Comparison of ENCODE assay signal across 8 cellular contexts in the genomic region with DNA sequence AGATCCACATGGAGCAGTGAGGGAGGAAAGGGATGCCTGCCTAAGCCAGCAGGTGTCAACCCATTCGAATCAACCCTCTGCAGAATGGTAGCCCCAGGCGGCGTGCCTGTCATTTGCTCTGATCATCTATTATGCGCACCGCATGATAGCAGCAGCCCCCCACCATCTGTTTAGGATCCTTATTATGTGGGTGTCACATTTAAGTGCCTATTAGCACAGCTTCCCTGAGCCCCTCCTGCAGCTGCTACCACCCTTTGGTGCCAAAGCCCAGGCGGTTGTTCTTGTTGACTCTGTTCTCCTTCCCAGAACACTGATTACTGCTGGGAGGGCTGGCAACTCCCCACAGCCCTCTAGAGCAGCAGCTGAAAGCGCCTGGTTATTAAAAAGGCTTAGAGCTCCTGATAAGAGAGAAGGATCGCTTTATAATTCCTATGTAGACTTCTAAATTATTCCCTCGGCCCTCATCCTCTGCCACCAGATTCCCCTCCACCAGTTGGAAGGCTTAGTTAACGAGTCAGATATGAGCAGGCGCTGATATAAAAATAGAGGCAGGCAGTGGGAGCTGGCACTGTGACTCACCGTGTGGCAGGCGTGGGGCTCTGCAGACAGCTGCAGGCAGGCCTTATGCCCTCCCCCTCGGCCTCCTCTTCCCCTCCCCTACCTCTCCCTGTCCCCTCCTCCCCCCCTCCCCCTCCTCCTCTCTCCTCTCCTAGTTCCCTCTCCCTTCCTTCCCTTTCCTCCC. TPM values are rescaled to one million over a fixed set of nuclear protein-coding genes. Genes with fewer than 3 reads are reported as not detected.
DNase-seq lines count a peak whose midpoint lies in the region; ATAC-seq and TF ChIP-seq lines count a peak whose summit lies in the region.

No MANE protein-coding gene starts in this region.

- H3K9me3 ChIP-seq in transverse colon: no peaks in the 10 kb centered on the region

- no peak for TF ChIP-seq CTCF in brain microvascular endothelial cell (IDR thresholded peaks at IDR 0.05; ENCODE audit: low read depth, low read length, missing control alignments)
- TF ChIP-seq CTCF in transverse colon (IDR thresholded peaks at IDR 0.05): no peak

- H3K27ac ChIP-seq in brain microvascular endothelial cell (no peak overlapping the region), layer of hippocampus (ENCODE audit: low read depth, low read length) (peak overlapping the region; percentile 62), transverse colon (no peak overlapping the region)

- no peak overlapping the region for H3K4me3 ChIP-seq in brain microvascular endothelial cell (ENCODE audit: low read depth, low read length)
- no peak overlapping the region for H3K4me3 ChIP-seq in transverse colon

- ATAC-seq in HG03442 (IDR thresholded peaks at IDR 0.05; ENCODE audit: unreplicated experiment) (no peak), GM21619 (IDR thresholded peaks at IDR 0.05; ENCODE audit: unreplicated experiment) (no peak)

- in situ Hi-C loops in brain microvascular endothelial cell (cut with HindIII; ENCODE audit: low pct_ligation_motif_present, low sequenced_read_pairs): no loop called here
- in situ Hi-C loops in transverse colon (cut with MboI; ENCODE audit: low pct_ligation_motif_present in 1 of 4, low pct_unique_long_range_greater_than_20kb in 1 of 4, low sequenced_read_pairs in 3 of 4): no loop called here

- WGBS in transverse colon (ENCODE audit: low coverage in 1 of 2), 2 donors: 35 to 40% methylated on average over 1 to 14 of the region's 14 CpGs

- TF ChIP-seq EP300 in transverse colon (IDR thresholded peaks at IDR 0.05; ENCODE audit: low read depth): no peak

- H3K36me3 ChIP-seq in brain microvascular endothelial cell (replicated peaks) (no peaks in the 10 kb centered on the region), transverse colon (no peaks in the 10 kb centered on the region)

- H3K4me1 ChIP-seq in transverse colon: peaks cover 16 to 28% (median 25%) of the 10 kb centered on the region in 4 donors

- TF ChIP-seq POLR2A in transverse colon (IDR thresholded peaks at IDR 0.05): no peak

- peaks cover 46% of the 10 kb centered on the region for H3K27me3 ChIP-seq in brain microvascular endothelial cell (replicated peaks)
- H3K27me3 ChIP-seq in layer of hippocampus (ENCODE audit: control insufficient read depth, insufficient read depth, low read length): peaks cover 7% of the 10 kb centered on the region
- peaks cover 50% of the 10 kb centered on the region for H3K27me3 ChIP-seq in transverse colon

- DNase-seq in AG20443 (ENCODE audit: low spot score): peak; percentile 61
- peak; percentile 68 for DNase-seq in HK-2 (ENCODE audit: unreplicated experiment)
- DNase-seq in NCI-H774 (lab: John Stamatoyannopoulos, UW): peak; percentile 33
- DNase-seq in brain microvascular endothelial cell: peak; percentile 16
- peak; percentile 46 for DNase-seq in transverse colon

- intact Hi-C loops in transverse colon (cut with DNase I; ENCODE audit: low total_unique reads): no loop called here

RNA-seq across cellular contexts. Expression of a gene that starts 23.0 kb away (rescaled TPM):
- total RNA-seq in transverse colon: 10 to 100 TPM in 1 of 4 donors, under 1 TPM in 1, not detected in 2; 0.95 to 17.5 TPM

Comparison
In these comparisons a context has a peak if more than half of its experiments do, and no peak if none do; other contexts are left out.
1. DNase-seq: peak in every context shown above with its lines; median percentile 68 in HK-2; 61 in AG20443; 46 in transverse colon; 33 in NCI-H774; 16 in brain microvascular endothelial cell.